Comparison of ENCODE assay signal across 20 cellular contexts in the genomic region with DNA sequence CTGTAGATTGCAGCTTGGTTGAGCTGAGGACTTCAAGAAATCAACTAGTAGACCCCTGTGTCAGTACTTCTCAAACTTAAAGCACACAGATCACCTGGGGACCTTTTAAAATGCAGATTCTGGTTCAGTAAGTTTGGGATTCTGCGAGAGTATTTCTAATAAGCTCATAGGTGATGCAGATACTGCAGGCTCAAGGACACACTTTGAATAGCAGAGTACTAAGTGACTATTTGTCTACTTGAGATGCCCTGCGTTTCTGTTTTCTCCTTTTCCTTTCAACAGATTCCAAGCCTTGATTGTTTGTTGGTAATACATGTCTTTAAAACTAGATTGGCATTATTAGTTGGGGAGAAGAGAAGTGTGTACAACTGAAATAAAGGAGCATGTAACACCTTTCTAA. TPM values are rescaled to one million over a fixed set of nuclear protein-coding genes. Genes with fewer than 3 reads are reported as not detected.
DNase-seq lines count a peak whose midpoint lies in the region; ATAC-seq, FAIRE-seq and TF ChIP-seq lines count a peak whose summit lies in the region.
"Had no signal": no experiment of that assay in that cellular context is flagged by ENCODE, and none has a peak within 500 bp of the region (broad histone marks: within the 10 kb centered on the region; RNA-seq: fewer than 3 reads in every experiment).

No MANE protein-coding gene starts in this region.

- dilution Hi-C loops in keratinocyte (cut with MboI; ENCODE audit: extremely low pct_ligation_motif_present, low sequenced_read_pairs) = no loop called here

- 0 out of 22 replicates have a peak overlapping the region, but pooled peaks of 1 of the 11 experiments have one; percentile 41 for H3K9ac ChIP-seq in BLaER1 treated with 17β-estradiol and CSF1 and Interleukin-3, amounts not matched to agents 10 nM and 100 nM
- no peak overlapping the region for H3K9ac ChIP-seq in keratinocyte (ENCODE audit: control insufficient read depth, extremely low read depth, insufficient read depth, low read length)

- H3K27ac ChIP-seq in BLaER1 treated with 17β-estradiol and CSF1 and Interleukin-3, amounts not matched to agents 10 nM and 100 nM = no peak overlapping the region
- H3K27ac ChIP-seq in DOHH2 (ENCODE audit: low read depth, low read length) (no peak overlapping the region), keratinocyte (ENCODE audit: control insufficient read depth, insufficient read depth, low read length) (no peak overlapping the region), Peyer's patch (no peak overlapping the region), sigmoid colon (no peak overlapping the region)
- H3K27ac ChIP-seq: hepatocyte, pancreas, suprapubic skin had no signal

- ATAC-seq in SK-N-SH treated with all-trans-retinoic acid at 6 μM for 48 hours (0 out of 3 replicates have a peak, but pooled peaks have one; percentile 39), left cardiac atrium (no peak)
- ATAC-seq: pancreas had no signal

- H3K4me3 ChIP-seq in BLaER1 treated with 17β-estradiol and CSF1 and Interleukin-3, amounts not matched to agents 10 nM and 100 nM = no peak overlapping the region
- H3K4me3 ChIP-seq in DOHH2 (ENCODE audit: low read length) = no peak overlapping the region
- H3K4me3 ChIP-seq in keratinocyte (ENCODE audit: control insufficient read depth in 2 of 3, extremely low read depth in 1 of 3, insufficient read depth in 2 of 3, low read depth in 1 of 3, low read length in 3 of 3) = no peak overlapping the region
- no peak overlapping the region for H3K4me3 ChIP-seq in Peyer's patch
- H3K4me3 ChIP-seq in sigmoid colon = no peak overlapping the region
- H3K4me3 ChIP-seq: hepatocyte, pancreas, suprapubic skin had no signal

- H4K20me1 ChIP-seq in BLaER1 treated with 17β-estradiol and CSF1 and Interleukin-3, amounts not matched to agents 10 nM and 100 nM = peaks cover 37 to 94% (median 72%) of the 10 kb centered on the region in 11 experiments; a peak in 20 of 22 replicates
- H4K20me1 ChIP-seq in DOHH2 (ENCODE audit: control insufficient read depth, insufficient read depth, low read depth, low read length) = peaks cover 12% of the 10 kb centered on the region; the same call in 1 of the 2 replicates
- H4K20me1 ChIP-seq in keratinocyte (ENCODE audit: control insufficient read depth, extremely low read depth, insufficient read depth, low read length) = no peaks in the 10 kb centered on the region

- peaks cover 0 to 20% (median 4%) of the 10 kb centered on the region in 11 experiments; a peak in 8 of 22 replicates for H3K36me3 ChIP-seq in BLaER1 treated with 17β-estradiol and CSF1 and Interleukin-3, amounts not matched to agents 10 nM and 100 nM
- H3K36me3 ChIP-seq in DOHH2 (ENCODE audit: control insufficient read depth, low read length) (peaks cover 8% of the 10 kb centered on the region; the same call in 1 of the 2 replicates), keratinocyte (ENCODE audit: control insufficient read depth in 2 of 2, extremely low read depth in 1 of 2, insufficient read depth in 2 of 2, low read length in 2 of 2) (no peaks in the 10 kb centered on the region), Peyer's patch (no peaks in the 10 kb centered on the region), sigmoid colon (no peaks in the 10 kb centered on the region)
- H3K36me3 ChIP-seq: pancreas, suprapubic skin had no signal

- H3K9me2 ChIP-seq in DOHH2 (replicated peaks; ENCODE audit: control insufficient read depth, low read length) = no peaks in the 10 kb centered on the region

- TF ChIP-seq POLR2A in Peyer's patch (IDR thresholded peaks at IDR 0.05) = no peak
- no peak for TF ChIP-seq POLR2A in sigmoid colon (IDR thresholded peaks at IDR 0.05)

- H3K79me2 ChIP-seq in DOHH2 (ENCODE audit: control insufficient read depth, low read length) (peaks cover 94% of the 10 kb centered on the region), keratinocyte (ENCODE audit: control insufficient read depth, insufficient read depth, low read length) (peaks cover 91% of the 10 kb centered on the region)

- no peak overlapping the region for H2AFZ ChIP-seq in keratinocyte (ENCODE audit: control insufficient read depth, low read length)
- H2AFZ ChIP-seq: hepatocyte had no signal

- no peaks in the 10 kb centered on the region for H3K27me3 ChIP-seq in BLaER1 treated with 17β-estradiol and CSF1 and Interleukin-3, amounts not matched to agents 10 nM and 100 nM
- no peaks in the 10 kb centered on the region for H3K27me3 ChIP-seq in DOHH2 (ENCODE audit: control insufficient read depth, low read length)
- no peaks in the 10 kb centered on the region for H3K27me3 ChIP-seq in keratinocyte (ENCODE audit: control insufficient read depth, extremely low read depth, insufficient read depth, low read length)
- no peaks in the 10 kb centered on the region for H3K27me3 ChIP-seq in Peyer's patch
- H3K27me3 ChIP-seq in sigmoid colon = no peaks in the 10 kb centered on the region
- H3K27me3 ChIP-seq: hepatocyte, pancreas, suprapubic skin had no signal

- no peak for TF ChIP-seq CTCF in DOHH2 (IDR thresholded peaks at IDR 0.05; ENCODE audit: low read depth, low read length, poor library complexity, severe bottlenecking)
- no peak for TF ChIP-seq CTCF in keratinocyte (optimal IDR thresholded peaks at IDR 0.05 in 1 of 3, IDR thresholded peaks at IDR 0.05 in 1 of 3, conservative IDR thresholded peaks at IDR 0.05 in 1 of 3; ENCODE audit: extremely low read depth in 1 of 3, insufficient read depth in 2 of 3, low read length in 3 of 3)
- TF ChIP-seq CTCF in Peyer's patch (IDR thresholded peaks at IDR 0.05) = no peak
- TF ChIP-seq CTCF in sigmoid colon (IDR thresholded peaks at IDR 0.05) = no peak

- no peaks in the 10 kb centered on the region for H3K9me1 ChIP-seq in keratinocyte (ENCODE audit: control insufficient read depth, extremely low read depth, insufficient read depth, low read length)

- peaks cover 11% of the 10 kb centered on the region for H3F3A ChIP-seq in DOHH2 (ENCODE audit: control insufficient read depth, insufficient read depth)

- no peaks in the 10 kb centered on the region for H3K9me3 ChIP-seq in BLaER1 treated with 17β-estradiol and CSF1 and Interleukin-3, amounts not matched to agents 10 nM and 100 nM (replicated peaks in 1 of 11)
- no peaks in the 10 kb centered on the region for H3K9me3 ChIP-seq in DOHH2 (ENCODE audit: control insufficient read depth, insufficient read depth, low read length)
- H3K9me3 ChIP-seq in keratinocyte (ENCODE audit: control insufficient read depth, low read depth, low read length) = no peaks in the 10 kb centered on the region
- no peaks in the 10 kb centered on the region for H3K9me3 ChIP-seq in Peyer's patch
- H3K9me3 ChIP-seq in sigmoid colon = no peaks in the 10 kb centered on the region
- H3K9me3 ChIP-seq: pancreas, suprapubic skin had no signal

- 59 to 75% methylated on average over 2 of the region's 2 CpGs for whole genome bisulfite sequencing in sigmoid colon, 2 donors

- peak; percentile 46 for FAIRE-seq in keratinocyte (lab: Jason Lieb, UNC)
- FAIRE-seq: pancreas had no signal

- peaks cover 21 to 40% (median 28%) of the 10 kb centered on the region in 10 experiments for H3K4me1 ChIP-seq in BLaER1 treated with 17β-estradiol and CSF1 and Interleukin-3, amounts not matched to agents 10 nM and 100 nM
- peaks cover 37% of the 10 kb centered on the region for H3K4me1 ChIP-seq in DOHH2 (ENCODE audit: control insufficient read depth, low read length)
- H3K4me1 ChIP-seq in keratinocyte (ENCODE audit: control insufficient read depth, extremely low read depth, insufficient read depth, low read length) = peaks cover 4% of the 10 kb centered on the region
- H3K4me1 ChIP-seq in Peyer's patch = peaks cover 0 to 13% (median 5%) of the 10 kb centered on the region in 4 donors
- H3K4me1 ChIP-seq in sigmoid colon = peaks cover 0 to 31% (median 12%) of the 10 kb centered on the region in 4 donors

- DNase-seq in keratinocyte (ENCODE audit: low read depth, low spot score) (no peak), Peyer's patch (no peak), sigmoid colon (no peak), left cardiac atrium (no peak)
- DNase-seq: activated B cell treated with CpG ODN at 0.5 μM for 24 hours; activated CD8-positive, alpha-beta memory T cell treated with anti-CD3 and anti-CD28 coated beads, Interleukin-2, amount 50 U/mL, for 4 hours; caudate nucleus; DMS153; effector memory CD4-positive, alpha-beta T cell; HFFc6; MV-4-11; NCI-H2107; NCI-H774; pancreas; stimulated activated CD4-positive, alpha-beta T cell treated with anti-CD3 and anti-CD28 coated beads, Interleukin-2, amount 100 ng/mL, for 48 hours had no signal

- intact Hi-C loops in sigmoid colon (cut with DNase I) = loop anchor here (10.0 kb wide), 1 partner anchor 62 kb away; no protein-coding TSS in a partner anchor
- intact Hi-C loops in left cardiac atrium (cut with DNase I) = no loop called here

- TF ChIP-seq EP300 in sigmoid colon (IDR thresholded peaks at IDR 0.05) = no peak

- peak overlapping the region in 9 of 11 experiments; percentile 11 to 32 (median 22); a peak in 8 of 22 replicates for H3K4me2 ChIP-seq in BLaER1 treated with 17β-estradiol and CSF1 and Interleukin-3, amounts not matched to agents 10 nM and 100 nM
- H3K4me2 ChIP-seq in DOHH2 (ENCODE audit: low read length) (peak overlapping the region; percentile 46; the same call in 1 of the 2 replicates), keratinocyte (ENCODE audit: control insufficient read depth, extremely low read depth, insufficient read depth, low read depth, low read length) (no peak overlapping the region)
- H3K4me2 ChIP-seq: hepatocyte had no signal

RNA-seq across cellular contexts. Expression of gene MIB1, which starts 6.7 kb away (rescaled TPM):
- 17.0 to 24.8 TPM (median 18.0 TPM) in 3 replicates for polyA plus RNA-seq in keratinocyte
- 15.0 TPM for polyA plus RNA-seq in keratinocyte (2011; ENCODE audit: low read depth)
- 11.2 and 17.6 TPM in 2 replicates for polyA plus RNA-seq in keratinocyte (2011; cell fraction: cytosol; rRNA removed)
- 20.4 and 25.0 TPM in 2 replicates for polyA plus RNA-seq in keratinocyte (2011; cell fraction: nucleus; rRNA removed)
- 11.2 and 20.9 TPM in 2 replicates for polyA plus RNA-seq in keratinocyte (2012; ENCODE audit: low replicate concordance)
- 20.0 to 140 TPM (median 85.1 TPM) in 3 replicates for polyA minus RNA-seq in keratinocyte
- 53.1 TPM for polyA minus RNA-seq in keratinocyte (2011; cell fraction: cytosol; rRNA and poly(A)+ RNA removed)
- polyA minus RNA-seq in keratinocyte (2011; cell fraction: nucleus; rRNA and poly(A)+ RNA removed) = 42.3 and 93.4 TPM in 2 replicates
- 10 to 100 TPM; 13.8 to 47.0 (median 18.3) TPM for total RNA-seq in Peyer's patch
- 10 to 100 TPM; 31.9 to 45.7 (median 38.7) TPM for total RNA-seq in sigmoid colon
- 1 to 10 TPM; 4.2 to 6.1 (median 4.6) TPM for polyA plus RNA-seq in sigmoid colon
- 10 to 100 TPM; 21.0 to 26.6 TPM for total RNA-seq in left cardiac atrium

RNA-seq across cellular contexts. Expression of gene ABHD3, which starts 42.7 kb away (rescaled TPM):
- polyA plus RNA-seq in keratinocyte (17.2 to 31.6 TPM (median 18.1 TPM) in 3 replicates), sigmoid colon (10 to 100 TPM; 23.4 to 72.8 (median 37.2) TPM)
- 5.7 TPM for polyA plus RNA-seq in keratinocyte (2011; ENCODE audit: low read depth)
- polyA plus RNA-seq in keratinocyte (2011; cell fraction: cytosol; rRNA removed) = 7.3 and 15.5 TPM in 2 replicates
- polyA plus RNA-seq in keratinocyte (2011; cell fraction: nucleus; rRNA removed) = 46.2 and 58.0 TPM in 2 replicates
- polyA plus RNA-seq in keratinocyte (2012; ENCODE audit: low replicate concordance) = 14.4 and 16.0 TPM in 2 replicates
- 3.3 to 21.7 TPM (median 12.0 TPM) in 3 replicates for polyA minus RNA-seq in keratinocyte
- polyA minus RNA-seq in keratinocyte (2011; cell fraction: cytosol; rRNA and poly(A)+ RNA removed) = 8.6 TPM
- polyA minus RNA-seq in keratinocyte (2011; cell fraction: nucleus; rRNA and poly(A)+ RNA removed) = 17.2 and 42.8 TPM in 2 replicates
- total RNA-seq in Peyer's patch (100 to 1,000 TPM in 1 of 4 donors, 10 to 100 TPM in 3; 23.1 to 133 (median 47.2) TPM), sigmoid colon (10 to 100 TPM in 2 of 4 donors, 1 to 10 TPM in 2; 7.2 to 11.7 (median 9.0) TPM), left cardiac atrium (1 to 10 TPM; 6.6 to 8.7 TPM)
